In the genomic region with DNA sequence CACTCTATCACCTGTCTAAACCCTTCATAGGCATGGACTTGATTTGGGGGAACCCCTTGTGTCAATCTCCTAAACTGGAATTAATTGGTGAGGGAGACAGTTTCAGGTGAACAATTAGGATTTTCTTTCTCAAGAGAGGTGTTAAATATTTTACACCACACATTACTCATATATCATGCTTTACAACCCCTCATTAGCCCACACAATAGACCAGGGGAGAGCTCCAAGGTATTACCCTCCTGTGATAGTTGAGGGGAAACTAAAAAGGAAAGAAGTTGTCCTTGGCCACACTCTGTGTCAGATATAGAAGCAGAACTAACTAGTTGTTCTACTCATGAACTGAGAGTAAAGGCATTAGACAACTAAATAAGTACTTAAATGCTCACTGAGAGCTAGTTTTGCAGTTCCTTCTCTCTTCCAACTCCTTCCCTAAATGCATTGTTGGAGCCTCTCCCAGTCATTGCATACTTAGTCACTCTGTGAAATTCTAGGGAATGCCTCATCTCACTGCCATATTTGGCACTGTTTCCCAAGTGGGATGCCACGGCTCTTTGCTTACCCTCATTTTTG, we compare ENCODE assay signal across 13 cellular contexts.
DNase-seq lines count a peak whose midpoint lies in the region; ATAC-seq and TF ChIP-seq lines count a peak whose summit lies in the region.
"Had no signal": no experiment of that assay in that cellular context is flagged by ENCODE, and none has a peak within 500 bp of the region (broad histone marks: within the 10 kb centered on the region; RNA-seq: fewer than 3 reads in every experiment).

No MANE protein-coding gene starts in this region.

- H3K27ac ChIP-seq in RWPE2 (ENCODE audit: poor library complexity, severe bottlenecking) (no peak overlapping the region), caudate nucleus (ENCODE audit: low read depth, low read length) (no peak overlapping the region)
- H3K27ac ChIP-seq: tibial nerve had no signal

- peak; percentile 79 for ATAC-seq in RWPE2 (ENCODE audit: low read depth)
- ATAC-seq: activated CD8-positive, alpha-beta T cell treated with anti-CD3 and anti-CD28 coated beads for 36 hours; sciatic nerve; T-helper 17 cell had no signal

- H3K9me3 ChIP-seq in RWPE2 (ENCODE audit: severe bottlenecking), result no peaks in the 10 kb centered on the region
- H3K9me3 ChIP-seq: tibial nerve had no signal

- H3K4me1 ChIP-seq in RWPE2 (ENCODE audit: insufficient read depth, poor library complexity, severe bottlenecking), result no peaks in the 10 kb centered on the region

- H3K36me3 ChIP-seq in RWPE2 (ENCODE audit: low read depth), result no peaks in the 10 kb centered on the region
- H3K36me3 ChIP-seq: tibial nerve had no signal

- DNase-seq in AG08396 (ENCODE audit: low spot score) (peak; percentile 16), HS-27A (ENCODE audit: low read depth) (peak; percentile 36), RWPE2 (ENCODE audit: low spot score) (no peak), hepatic stellate cell (ENCODE audit: low spot score) (peak; percentile 20), SW480 (ENCODE audit: low spot score) (no peak), inferior parietal cortex (ENCODE audit: extremely low spot score) (no peak), iPS-NIHi7 (ENCODE audit: extremely low spot score) (no peak), caudate nucleus (lab: John Stamatoyannopoulos, UW) (no peak)
- DNase-seq: activated CD8-positive, alpha-beta T cell treated with anti-CD3 and anti-CD28 coated beads for 36 hours; activated naive CD8-positive, alpha-beta T cell treated with anti-CD3 and anti-CD28 coated beads, Interleukin-2, amount 10 ng/mL, durations not matched to agents 7 days and 5 days; T-helper 17 cell had no signal

- H3K4me3 ChIP-seq in RWPE2 (ENCODE audit: severe bottlenecking), result no peak overlapping the region
- H3K4me3 ChIP-seq: tibial nerve had no signal

- peaks cover 40% of the 10 kb centered on the region for H3K27me3 ChIP-seq in RWPE2 (ENCODE audit: insufficient read depth, poor library complexity, severe bottlenecking)
- H3K27me3 ChIP-seq: tibial nerve had no signal

- no peak for TF ChIP-seq CTCF in RWPE2 (IDR thresholded peaks at IDR 0.05; ENCODE audit: poor library complexity, severe bottlenecking)

Comparison
In these comparisons a context has a peak if more than half of its experiments do, and no peak if none do; other contexts are left out.
1. DNase-seq: peak in AG08396 (single experiment), HS-27A (single experiment) and hepatic stellate cell (single experiment); none in RWPE2 (single experiment), SW480 (single experiment), inferior parietal cortex (single experiment), iPS-NIHi7 (single experiment) and caudate nucleus (0 of 61).